ENCODE assay signal across 15 cellular contexts in the genomic region with DNA sequence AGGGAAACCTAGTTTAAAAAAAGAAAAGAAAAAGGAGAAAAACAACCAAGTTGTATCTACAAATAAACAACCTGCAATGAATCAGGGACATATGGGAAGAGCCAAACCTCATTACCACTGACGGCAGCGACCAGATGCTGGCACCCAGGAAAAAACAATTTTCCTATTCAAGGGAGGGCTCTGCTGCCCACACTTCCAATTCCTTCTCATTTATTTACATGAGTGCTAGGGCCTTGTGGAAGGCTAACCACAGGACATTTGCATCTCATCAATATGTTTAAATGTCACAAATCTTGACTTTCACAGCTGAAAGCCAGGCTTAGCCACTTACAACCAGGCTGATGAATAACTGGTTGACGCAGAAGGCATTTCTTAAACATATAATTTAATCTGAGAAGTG. TPM values are rescaled to one million over a fixed set of nuclear protein-coding genes. Genes with fewer than 3 reads are reported as not detected.
A peak's percentile ranks its signal among the peaks of the same experiment; 100 is the strongest.
DNase-seq lines count a peak whose midpoint lies in the region; ATAC-seq and TF ChIP-seq lines count a peak whose summit lies in the region.
"Had no signal": no experiment of that assay in that cellular context is flagged by ENCODE, and none has a peak within 500 bp of the region (broad histone marks: within the 10 kb centered on the region; RNA-seq: fewer than 3 reads in every experiment).

No MANE protein-coding gene starts in this region.

- peak overlapping the region; percentile 55; the same call in 1 of the 2 replicates for H3K23ac ChIP-seq in IMR-90 (ENCODE audit: low read depth, low read length)

- in situ Hi-C loops in IMR-90 (cut with MboI; ENCODE audit: low sequenced_read_pairs), result no loop called here

- peak overlapping the region; percentile 83 for H2BK15ac ChIP-seq in IMR-90 (ENCODE audit: low read depth, low read length)

- TF ChIP-seq CTCF in IMR-90 (conservative IDR thresholded peaks at IDR 0.05; ENCODE audit: low read depth, low read length), result no peak
- TF ChIP-seq CTCF in mesothelial cell of epicardium (IDR thresholded peaks at IDR 0.05; ENCODE audit: unreplicated experiment), result no peak
- no peak for TF ChIP-seq CTCF in Peyer's patch (IDR thresholded peaks at IDR 0.05)

- peak overlapping the region; percentile 24; the same call in 1 of the 2 replicates for H3K4me2 ChIP-seq in IMR-90 (ENCODE audit: low read depth, low read length)

- peaks cover 9% of the 10 kb centered on the region for H4K20me1 ChIP-seq in IMR-90 (ENCODE audit: insufficient read depth, low read length)

- H3K9me3 ChIP-seq in IMR-90 (ENCODE audit: control insufficient read depth, insufficient read depth, low read length) (no peaks in the 10 kb centered on the region), Peyer's patch (no peaks in the 10 kb centered on the region)

- H3K9me3 Mint-ChIP-seq in mesothelial cell of epicardium, result peaks cover 4% of the 10 kb centered on the region

- H2AK9ac ChIP-seq in IMR-90 (replicated peaks; ENCODE audit: low read depth, low read length, poor library complexity), result no peak overlapping the region

- peaks cover 12% of the 10 kb centered on the region for H3K36me3 ChIP-seq in IMR-90 (ENCODE audit: control insufficient read depth, insufficient read depth, low read length)
- H3K36me3 ChIP-seq in Peyer's patch, result no peaks in the 10 kb centered on the region
- H3K36me3 ChIP-seq: stomach had no signal

- peaks cover 51% of the 10 kb centered on the region for H3K4me1 Mint-ChIP-seq in mesothelial cell of epicardium

- H3K9me1 ChIP-seq in IMR-90 (ENCODE audit: insufficient read depth, low read length), result peaks cover 46% of the 10 kb centered on the region

- peak overlapping the region; percentile 79 for H2BK20ac ChIP-seq in IMR-90 (ENCODE audit: low read depth, low read length)

- no peak overlapping the region; the same call in none of the 2 replicates for H3K14ac ChIP-seq in IMR-90 (replicated peaks; ENCODE audit: low read depth, low read length)

- H3K27ac ChIP-seq in IMR-90 (ENCODE audit: insufficient read depth, low read length), result peak overlapping the region; percentile 74; the same call in 1 of the 2 replicates
- H3K27ac ChIP-seq in Peyer's patch, result no peak overlapping the region

- BruUV-seq in IMR-90 (replicated peaks; lab: Mats Ljungman, UMichigan), result no TSS peak

- H3K27me3 ChIP-seq in IMR-90 (ENCODE audit: control insufficient read depth, insufficient read depth, low read length) (no peaks in the 10 kb centered on the region), Peyer's patch (no peaks in the 10 kb centered on the region)
- H3K27me3 ChIP-seq: stomach had no signal

- peak overlapping the region; percentile 81 for H2BK120ac ChIP-seq in IMR-90 (ENCODE audit: low read depth, low read length)

- H2AK5ac ChIP-seq in IMR-90 (ENCODE audit: low read depth, low read length), result peak overlapping the region; percentile 71

- H3K79me1 ChIP-seq in IMR-90 (ENCODE audit: low read depth in 1 of 2, low read length in 2 of 2), result peaks cover 44 to 87% of the 10 kb centered on the region in 2 experiments

- H3K4me1 ChIP-seq in IMR-90 (ENCODE audit: control insufficient read depth, insufficient read depth, low read length) (peaks cover 39% of the 10 kb centered on the region), Peyer's patch (peaks cover 0 to 22% (median 8%) of the 10 kb centered on the region in 4 donors)

- H2BK5ac ChIP-seq in IMR-90 (ENCODE audit: low read depth, low read length, poor library complexity, severe bottlenecking), result peak overlapping the region; percentile 83

- H3K18ac ChIP-seq in IMR-90 (ENCODE audit: low read depth, low read length), result peak overlapping the region; percentile 85

- H2AFZ ChIP-seq in IMR-90 (replicated peaks; ENCODE audit: low read length, poor library complexity), result no peak overlapping the region

- H3K27ac Mint-ChIP-seq in mesothelial cell of epicardium, result peak overlapping the region; percentile 63
- H3K27ac Mint-ChIP-seq: H9 had no signal

- H3K4ac ChIP-seq in IMR-90 (ENCODE audit: low read depth, low read length), result peak overlapping the region; percentile 79

- H4K91ac ChIP-seq in IMR-90 (ENCODE audit: insufficient read depth, low read depth, low read length), result peak overlapping the region; percentile 67

- H4K5ac ChIP-seq in IMR-90 (ENCODE audit: low read depth, low read length), result peak overlapping the region; percentile 77; the same call in 1 of the 2 replicates

- CTCF ChIA-PET in IMR-90 (lab: Yijun Ruan, JAX), result no interaction called here

- TF ChIP-seq RAD21 in IMR-90 (IDR thresholded peaks at IDR 0.05; ENCODE audit: low read length), result no peak

- dilution Hi-C loops in IMR-90 (cut with HindIII; ENCODE audit: low sequenced_read_pairs, unreplicated experiment), result no loop called here

- POLR2A ChIA-PET in IMR-90 (lab: Charles Lee; ENCODE audit: unreplicated experiment), result no interaction called here

- H3K56ac ChIP-seq in IMR-90 (ENCODE audit: extremely low read depth, insufficient read depth, low read length), result no peak overlapping the region

- intact Hi-C loops in IMR-90 (cut with micrococcal nuclease), result loop anchor here (5.0 kb wide), 1 partner anchor 35 kb away; a partner anchor contains a TSS

- H3K4me3 Mint-ChIP-seq in mesothelial cell of epicardium, result no peak overlapping the region
- H3K4me3 Mint-ChIP-seq: H9 had no signal

- H3K9ac ChIP-seq in IMR-90 (ENCODE audit: low read depth, low read length), result no peak overlapping the region

- TF ChIP-seq POLR2A in IMR-90 (IDR thresholded peaks at IDR 0.05; ENCODE audit: low read depth, low read length) (no peak), Peyer's patch (IDR thresholded peaks at IDR 0.05) (no peak)

- ATAC-seq in IMR-90 (ENCODE audit: low read depth), result no peak
- no peak for ATAC-seq in GM18909 (IDR thresholded peaks at IDR 0.05; ENCODE audit: poor library complexity, unreplicated experiment)

- H3K27me3 Mint-ChIP-seq in mesothelial cell of epicardium (ENCODE audit: low read depth), result no peaks in the 10 kb centered on the region

- peaks cover 2% of the 10 kb centered on the region for H3K36me3 Mint-ChIP-seq in mesothelial cell of epicardium

- no CpG with 5 or more reads among the region's 3 CpGs for WGBS in IMR-90 (ENCODE audit: extremely low coverage in 2 of 2, insufficient read length in 1 of 2), 2 experiments

- H3K4me3 ChIP-seq in IMR-90 (ENCODE audit: insufficient read depth, low read depth, low read length) (no peak overlapping the region), Peyer's patch (no peak overlapping the region)
- H3K4me3 ChIP-seq: stomach had no signal

- DNase-seq in NCI-H1694 (lab: John Stamatoyannopoulos, UW) (peak; percentile 14), NCI-H1694 treated with DMSO at 0.1 percent for 48 hours (lab: John Stamatoyannopoulos, UW) (no peak), IMR-90 (peak; percentile 49), astrocyte of the hippocampus (ENCODE audit: low read depth, low spot score) (peak; percentile 51), mesothelial cell of epicardium (ENCODE audit: low spot score in 2 of 2, unreplicated experiment in 2 of 2) (no peak), Peyer's patch (no peak), UCSD-AML1 (lab: John Stamatoyannopoulos, UW; ENCODE audit: unreplicated experiment) (no peak)
- DNase-seq: 8988T; activated CD4-positive, alpha-beta T cell treated with anti-CD3 and anti-CD28 coated beads, Interleukin-2, amount 50 U/mL, for 48 hours; activated naive CD4-positive, alpha-beta T cell treated with anti-CD3 and anti-CD28 coated beads, Interleukin-2, amount 50 U/mL, for 16 hours; H9; NCI-H187; NCI-H82; stomach had no signal

- H4K8ac ChIP-seq in IMR-90 (ENCODE audit: low read depth in 2 of 2, low read length in 2 of 2), result peak overlapping the region; percentile 5 to 77; a peak in 3 of 4 replicates

TF ChIP-seq in IMR-90, 13 proteins besides CTCF, POLR2A, EP300 and RAD21:
- TF ChIP-seq, protein P1, sequence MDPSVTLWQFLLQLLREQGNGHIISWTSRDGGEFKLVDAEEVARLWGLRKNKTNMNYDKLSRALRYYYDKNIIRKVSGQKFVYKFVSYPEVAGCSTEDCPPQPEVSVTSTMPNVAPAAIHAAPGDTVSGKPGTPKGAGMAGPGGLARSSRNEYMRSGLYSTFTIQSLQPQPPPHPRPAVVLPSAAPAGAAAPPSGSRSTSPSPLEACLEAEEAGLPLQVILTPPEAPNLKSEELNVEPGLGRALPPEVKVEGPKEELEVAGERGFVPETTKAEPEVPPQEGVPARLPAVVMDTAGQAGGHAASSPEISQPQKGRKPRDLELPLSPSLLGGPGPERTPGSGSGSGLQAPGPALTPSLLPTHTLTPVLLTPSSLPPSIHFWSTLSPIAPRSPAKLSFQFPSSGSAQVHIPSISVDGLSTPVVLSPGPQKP (IDR thresholded peaks at IDR 0.05; ENCODE audit: borderline replicate concordance, low read depth, low read length), result no peak
- TF ChIP-seq NFE2L2 (IDR thresholded peaks at IDR 0.05; ENCODE audit: low read depth, low read length) (no peak), MAFK (IDR thresholded peaks at IDR 0.05; ENCODE audit: low read depth, low read length) (no peak), SMC3 (IDR thresholded peaks at IDR 0.05; ENCODE audit: low read depth, low read length) (no peak), BHLHE40 (IDR thresholded peaks at IDR 0.05; ENCODE audit: low read depth, low read length) (no peak), FOS (IDR thresholded peaks at IDR 0.05; ENCODE audit: low read depth, low read length) (no peak), RFX5 (IDR thresholded peaks at IDR 0.05; ENCODE audit: low read depth, low read length) (no peak), MXI1 (IDR thresholded peaks at IDR 0.05; ENCODE audit: borderline replicate concordance, low read depth, low read length) (no peak), RCOR1 (IDR thresholded peaks at IDR 0.05; ENCODE audit: insufficient replicate concordance, low read length) (no peak)
- TF ChIP-seq, protein P2, sequence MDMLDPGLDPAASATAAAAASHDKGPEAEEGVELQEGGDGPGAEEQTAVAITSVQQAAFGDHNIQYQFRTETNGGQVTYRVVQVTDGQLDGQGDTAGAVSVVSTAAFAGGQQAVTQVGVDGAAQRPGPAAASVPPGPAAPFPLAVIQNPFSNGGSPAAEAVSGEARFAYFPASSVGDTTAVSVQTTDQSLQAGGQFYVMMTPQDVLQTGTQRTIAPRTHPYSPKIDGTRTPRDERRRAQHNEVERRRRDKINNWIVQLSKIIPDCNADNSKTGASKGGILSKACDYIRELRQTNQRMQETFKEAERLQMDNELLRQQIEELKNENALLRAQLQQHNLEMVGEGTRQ (IDR thresholded peaks at IDR 0.05; ENCODE audit: low read depth, low read length), result no peak

RNA-seq across cellular contexts. Expression of a gene that starts 36.0 kb away (rescaled TPM):
- total RNA-seq in IMR-90 (2012; rRNA removed) (52.0 and 52.2 TPM in 2 replicates), mesothelial cell of epicardium (10.0 to 11.0 TPM (median 10.2 TPM) in 3 replicates), Peyer's patch (100 to 1,000 TPM in 1 of 4 donors, 10 to 100 TPM in 2, 1 to 10 TPM in 1; 6.1 to 135 (median 32.0) TPM)
- 44.8 and 45.0 TPM in 2 replicates for polyA plus RNA-seq in IMR-90 (2012; rRNA removed)
- 37.9 and 67.2 TPM in 2 replicates for polyA plus RNA-seq in IMR-90 (2012; cell fraction: cytosol; rRNA removed)
- polyA plus RNA-seq in IMR-90 (2012; cell fraction: nucleus; rRNA removed; ENCODE audit: low replicate concordance), result 19.1 and 28.3 TPM in 2 replicates

Comparison
In these comparisons a context has a peak if more than half of its experiments do, and no peak if none do; other contexts are left out.
1. DNase-seq: peak in NCI-H1694 (single experiment), IMR-90 (single experiment) and astrocyte of the hippocampus (single experiment); none in NCI-H1694 treated with DMSO at 0.1 percent for 48 hours (single experiment), mesothelial cell of epicardium (0 of 2), Peyer's patch (0 of 3) and UCSD-AML1 (single experiment).